9 cellular contexts compared by ENCODE assay signal in genomic region chr1:94095112-94095637, GRCh38. TPM values are rescaled to one million over a fixed set of nuclear protein-coding genes. Genes with fewer than 3 reads are reported as not detected.
A peak's percentile ranks its signal among the peaks of the same experiment; 100 is the strongest.
DNase-seq lines count a peak whose midpoint lies in the region; ATAC-seq and TF ChIP-seq lines count a peak whose summit lies in the region.
"Had no signal": no experiment of that assay in that cellular context is flagged by ENCODE, and none has a peak within 500 bp of the region (broad histone marks: within the 10 kb centered on the region; RNA-seq: fewer than 3 reads in every experiment).

No MANE protein-coding gene starts in this region.

- TF ChIP-seq EP300 in stomach (IDR thresholded peaks at IDR 0.05), result no peak

- TF ChIP-seq POLR2A in right lobe of liver (IDR thresholded peaks at IDR 0.05) (no peak), stomach (IDR thresholded peaks at IDR 0.05) (no peak)

- intact Hi-C loops in right lobe of liver (cut with DNase I), result no loop called here
- intact Hi-C loops in stomach (cut with DNase I; ENCODE audit: low total_unique reads), result no loop called here

- peaks cover 36% of the 10 kb centered on the region for H3K4me1 Mint-ChIP-seq in HFFc6 (ENCODE audit: low read depth)

- H3K4me1 ChIP-seq in right lobe of liver (no peaks in the 10 kb centered on the region), stomach (peaks cover 4 to 51% (median 38%) of the 10 kb centered on the region in 4 donors)

- 0 out of 2 replicates have a peak overlapping the region, but pooled peaks have one; percentile 16 for H3K4me3 Mint-ChIP-seq in HFFc6

- TF ChIP-seq CTCF in HFFc6 (IDR thresholded peaks at IDR 0.05), result no peak
- no peak for TF ChIP-seq CTCF in right lobe of liver (IDR thresholded peaks at IDR 0.05)
- no peak for TF ChIP-seq CTCF in stomach (IDR thresholded peaks at IDR 0.05)

- no peak overlapping the region for H3K27ac Mint-ChIP-seq in HFFc6

- H3K27ac ChIP-seq in right lobe of liver, result peak overlapping the region; percentile 9 to 74 (median 37)
- peak overlapping the region; percentile 37 to 84 (median 76) for H3K27ac ChIP-seq in stomach

- no peak overlapping the region for H3K4me3 ChIP-seq in right lobe of liver
- H3K4me3 ChIP-seq in stomach, result no peak overlapping the region
- H3K4me3 ChIP-seq: GM12878 had no signal

- ATAC-seq in right lobe of liver (peak in 1 of 4 donors; percentile 34), GM21360 (IDR thresholded peaks at IDR 0.05; ENCODE audit: unreplicated experiment) (no peak), HG03469 (IDR thresholded peaks at IDR 0.05; ENCODE audit: unreplicated experiment) (no peak)
- ATAC-seq: GM12878 had no signal

- 69% methylated on average over 18 of the region's 21 CpGs for WGBS in right lobe of liver (ENCODE audit: insufficient coverage, low coverage, low lambda C conversion rate, missing lambda C conversion rate)
- WGBS in stomach, 5 donors, result 57 to 74% (median 60%) methylated on average over 21 of the region's 21 CpGs

- H3K27me3 Mint-ChIP-seq in HFFc6 (ENCODE audit: insufficient read depth), result peaks cover 11% of the 10 kb centered on the region

- H3K36me3 Mint-ChIP-seq in HFFc6 (ENCODE audit: low read depth), result no peaks in the 10 kb centered on the region

- peak; percentile 21 for DNase-seq in HFFc6
- peak; percentile 94 for DNase-seq in dermis blood vessel endothelial cell
- DNase-seq in right lobe of liver, result peak in 1 of 3 donors; percentile 58
- DNase-seq in stomach, result peak; percentile 34
- DNase-seq in RPMI8226, result no peak
- DNase-seq in NCI-H748 (lab: John Stamatoyannopoulos, UW; ENCODE audit: unreplicated experiment), result no peak

- no peaks in the 10 kb centered on the region for H3K9me3 Mint-ChIP-seq in HFFc6

- H3K9me3 ChIP-seq in right lobe of liver (no peaks in the 10 kb centered on the region), stomach (no peaks in the 10 kb centered on the region)

- H3K27me3 ChIP-seq in right lobe of liver, result no peaks in the 10 kb centered on the region
- H3K27me3 ChIP-seq in stomach, result no peaks in the 10 kb centered on the region

- H3K36me3 ChIP-seq in right lobe of liver (no peaks in the 10 kb centered on the region), stomach (no peaks in the 10 kb centered on the region)

RNA-seq across cellular contexts. Expression of gene ABCA4, which starts 25.8 kb away (rescaled TPM):
- total RNA-seq in HFFc6 (2021; fragmentation: NEBNext Ultra II Directional; extraction: Animal tissue kit (Norgen Biotek cat#: 25700)), result under 1 TPM in 3 of 6 experiments, not detected in 3; 0.03 to 0.09 (median 0.05) TPM
- total RNA-seq in dermis blood vessel endothelial cell (113 and 177 TPM in 2 replicates), right lobe of liver (under 1 TPM; 0.49 to 0.99 (median 0.75) TPM), stomach (1 to 10 TPM in 1 of 5 donors, under 1 TPM in 1, not detected in 3; 0.37 to 1.2 TPM)
- polyA plus RNA-seq in stomach, result under 1 TPM in 1 of 3 donors, not detected in 2; 0.08 TPM

Comparison
In these comparisons a context has a peak if more than half of its experiments do, and no peak if none do; other contexts are left out.
1. DNase-seq: peak in HFFc6 (single experiment), dermis blood vessel endothelial cell (single experiment) and stomach (single experiment); none in RPMI8226 (single experiment) and NCI-H748 (single experiment).
2. RNA of gene ABCA4, which starts 25.8 kb away (total RNA-seq): 113 to 177 TPM in dermis blood vessel endothelial cell; 0.49 to 0.99 TPM in right lobe of liver, 0.03 to 0.09 TPM in HFFc6 and 0.37 to 1.2 TPM in stomach; every median in the first group is over 10 times any median in the second.